Comparison of ENCODE assay signal across 9 cellular contexts in genomic region chr21:32531561-32531960, GRCh38. TPM values are rescaled to one million over a fixed set of nuclear protein-coding genes. Genes with fewer than 3 reads are reported as not detected.
DNase-seq lines count a peak whose midpoint lies in the region; FAIRE-seq and TF ChIP-seq lines count a peak whose summit lies in the region.
"Not testable (repeated sequence)": the region's sequence is repeated elsewhere in the genome, so short reads cannot be mapped to it uniquely, and the experiment has no call there.
"Had no signal": no experiment of that assay in that cellular context is flagged by ENCODE, and none has a peak within 500 bp of the region (broad histone marks: within the 10 kb centered on the region; RNA-seq: fewer than 3 reads in every experiment).

No MANE protein-coding gene starts in this region.

- BruUV-seq in mammary epithelial cell (replicated peaks; lab: Mats Ljungman, UMichigan); endothelial cell of umbilical vein (replicated peaks; lab: Mats Ljungman, UMichigan): not testable (repeated sequence)

- H3K4me2 ChIP-seq in mammary epithelial cell (ENCODE audit: insufficient read depth, low read depth, low read length); endothelial cell of umbilical vein (ENCODE audit: insufficient read depth, low read length): not testable (repeated sequence)

- not testable (repeated sequence) for H3K27ac ChIP-seq in HEK293 (ENCODE audit: extremely low read depth, low read depth, low read length); mammary epithelial cell (ENCODE audit: insufficient read depth, low read depth, low read length); endothelial cell of umbilical vein (ENCODE audit: insufficient read depth, low read depth, low read length); spleen
- H3K27ac ChIP-seq in SK-N-MC = peak overlapping the region; percentile 89

- in situ Hi-C loops in mammary epithelial cell (cut with MboI; ENCODE audit: low sequenced_read_pairs in 2 of 2) = not testable (repeated sequence)

- H3K9ac ChIP-seq in SK-N-MC (ENCODE audit: insufficient read length); mammary epithelial cell (ENCODE audit: insufficient read depth, low read length); endothelial cell of umbilical vein (replicated peaks; ENCODE audit: extremely low read depth, insufficient read depth, low read length): not testable (repeated sequence)

- not testable (repeated sequence) for H4K20me1 ChIP-seq in mammary epithelial cell (ENCODE audit: insufficient read depth, low read length); endothelial cell of umbilical vein (replicated peaks; ENCODE audit: control insufficient read depth, extremely low read depth, insufficient read depth, low read length)

- intact Hi-C loops in mammary epithelial cell (cut with micrococcal nuclease); endothelial cell of umbilical vein (cut with micrococcal nuclease); spleen (cut with DNase I; ENCODE audit: low total_unique reads): not testable (repeated sequence)

- DNase-seq in SK-N-MC (ENCODE audit: low read depth, low spot score); mammary epithelial cell; endothelial cell of umbilical vein (ENCODE audit: low read depth, low spot score): not testable (repeated sequence)
- DNase-seq in mesenteric fat pad (ENCODE audit: low spot score) (peak; percentile 30), spleen (peak; percentile 8)

- CTCF ChIA-PET in HEK293 (lab: Yijun Ruan, JAX); mammary epithelial cell (lab: Charles Lee; ENCODE audit: low non-redundant PET): not testable (repeated sequence)
- CTCF ChIA-PET in endothelial cell of umbilical vein (lab: Charles Lee) = interaction anchor here (0.7 to 2.0 kb wide), 4 partner anchors 13 to 170 kb away, joined by 3 to 4 read pairs (median 4); no protein-coding TSS in a partner anchor

- not testable (repeated sequence) for H3K36me3 ChIP-seq in HEK293 (ENCODE audit: control insufficient read depth in 2 of 2, insufficient read depth in 1 of 2, low read length in 2 of 2); SK-N-MC (ENCODE audit: insufficient read depth, low read length); mammary epithelial cell (ENCODE audit: insufficient read depth, low read length); endothelial cell of umbilical vein (ENCODE audit: control insufficient read depth in 2 of 2, extremely low read depth in 1 of 2, insufficient read depth in 2 of 2, low read length in 2 of 2); spleen

- peak overlapping the region; percentile 25 for H2AFZ ChIP-seq in mammary epithelial cell (ENCODE audit: low read depth, low read length)
- not testable (repeated sequence) for H2AFZ ChIP-seq in endothelial cell of umbilical vein (ENCODE audit: low read depth, low read length)

- not testable (repeated sequence) for H3K79me2 ChIP-seq in mammary epithelial cell (ENCODE audit: insufficient read depth, low read length); endothelial cell of umbilical vein (ENCODE audit: control insufficient read depth, insufficient read depth, low read length)

- H3K4me1 ChIP-seq in HEK293 (ENCODE audit: control insufficient read depth, insufficient read depth, low read length); mammary epithelial cell (ENCODE audit: insufficient read depth, low read length); endothelial cell of umbilical vein (ENCODE audit: control insufficient read depth, extremely low read depth, insufficient read depth, low read length); spleen: not testable (repeated sequence)

- POLR2A ChIA-PET in HEK293 (lab: Yijun Ruan, JAX) = interaction anchor here (0.5 kb wide), 1 partner anchor 16 kb away, joined by 5 read pairs; no protein-coding TSS in a partner anchor
- POLR2A ChIA-PET in endothelial cell of umbilical vein (lab: Charles Lee) = not testable (repeated sequence)

- H3K9me1 ChIP-seq in endothelial cell of umbilical vein (replicated peaks; ENCODE audit: control insufficient read depth, extremely low read depth, insufficient read depth, low read length) = not testable (repeated sequence)

- dilution Hi-C loops in mammary epithelial cell (cut with HindIII; ENCODE audit: low sequenced_read_pairs); endothelial cell of umbilical vein (cut with MboI; ENCODE audit: extremely low pct_ligation_motif_present, low sequenced_read_pairs): not testable (repeated sequence)

- not testable (repeated sequence) for TF ChIP-seq POLR2A in endothelial cell of umbilical vein (IDR thresholded peaks at IDR 0.05; ENCODE audit: low read depth, low read length); spleen (IDR thresholded peaks at IDR 0.05)

- H3K27me3 ChIP-seq in mammary epithelial cell (ENCODE audit: insufficient read depth, low read length); endothelial cell of umbilical vein (ENCODE audit: control insufficient read depth in 2 of 2, insufficient read depth in 2 of 2, low read length in 2 of 2); spleen (replicated peaks in 1 of 7): not testable (repeated sequence)

- FAIRE-seq in endothelial cell of umbilical vein (lab: Jason Lieb, UNC) = peak; percentile 38

- not testable (repeated sequence) for H3K9me3 ChIP-seq in HEK293 (ENCODE audit: control insufficient read depth, insufficient read depth, low read depth, low read length); SK-N-MC (ENCODE audit: low read depth, low read length); mammary epithelial cell (replicated peaks; ENCODE audit: insufficient read depth, low read length); endothelial cell of umbilical vein (replicated peaks; ENCODE audit: control insufficient read depth, insufficient read depth, low read length); spleen

- not testable (repeated sequence) for H3K4me3 ChIP-seq in HEK293 (ENCODE audit: low read depth, low read length); SK-N-MC; mammary epithelial cell (replicated peaks in 1 of 3; ENCODE audit: insufficient read depth in 1 of 3, low read depth in 2 of 3, low read length in 3 of 3); endothelial cell of umbilical vein (replicated peaks in 1 of 3; ENCODE audit: insufficient read depth in 1 of 3, low read depth in 1 of 3, low read length in 3 of 3); spleen

- 51% methylated on average over 3 of the region's 3 CpGs for WGBS in mammary epithelial cell (ENCODE audit: low coverage, missing lambda C conversion rate)
- WGBS in spleen, 5 donors = 78 to 96% (median 93%) methylated on average over 3 of the region's 3 CpGs

- TF ChIP-seq CTCF in HEK293 (tag by site-specific recombination; IDR thresholded peaks at IDR 0.05); mammary epithelial cell (conservative IDR thresholded peaks at IDR 0.05 in 1 of 2, IDR thresholded peaks at IDR 0.05 in 1 of 2; ENCODE audit: extremely low read depth in 1 of 2, insufficient read depth in 1 of 2, low read depth in 1 of 2, low read length in 2 of 2); endothelial cell of umbilical vein (IDR thresholded peaks at IDR 0.05; ENCODE audit: extremely low read depth in 1 of 2, insufficient read depth in 1 of 2, low read depth in 1 of 2, low read length in 2 of 2); spleen (IDR thresholded peaks at IDR 0.05 in 8 of 11, conservative IDR thresholded peaks at IDR 0.05 in 3 of 11): not testable (repeated sequence)

TF ChIP-seq in HEK293, 187 proteins besides CTCF, POLR2A, EP300 and RAD21:
- TF ChIP-seq ZNF366 (tag by site-specific recombination; conservative IDR thresholded peaks at IDR 0.05) = 0 out of 2 replicates have a peak, but pooled peaks have one; percentile 16

RNA-seq across cellular contexts. Expression of gene TCP10L, which starts 53.8 kb away (rescaled TPM):
- total RNA-seq in mammary epithelial cell (under 1 TPM in 1 of 2 donors, not detected in 1; under 0.01 TPM), endothelial cell of umbilical vein (not detected in 2 replicates), mesenteric fat pad (0.13 TPM), spleen (1 to 10 TPM in 2 of 7 donors, under 1 TPM in 3, not detected in 2; 0.42 to 1.6 (median 0.70) TPM)
- polyA plus RNA-seq in mammary epithelial cell (0.11 TPM), endothelial cell of umbilical vein (0.06 and 0.07 TPM in 2 replicates), spleen (1 to 10 TPM in 1 of 3 donors, under 1 TPM in 2; 0.49 to 1.1 (median 0.58) TPM)
- polyA minus RNA-seq in mammary epithelial cell (not detected), endothelial cell of umbilical vein (0.23 and 0.29 TPM in 2 replicates)
- polyA plus RNA-seq in endothelial cell of umbilical vein (2011; cell fraction: cytosol; rRNA removed) = 0.21 and 0.22 TPM in 2 replicates
- 0.34 and 0.49 TPM in 2 replicates for polyA plus RNA-seq in endothelial cell of umbilical vein (2011; cell fraction: nucleus; rRNA removed)
- polyA plus RNA-seq in endothelial cell of umbilical vein (2012) = 0.52 and 0.54 TPM in 2 replicates
- polyA minus RNA-seq in endothelial cell of umbilical vein (2011; cell fraction: cytosol; rRNA and poly(A)+ RNA removed) = 1.3 TPM
- polyA minus RNA-seq in endothelial cell of umbilical vein (2011; cell fraction: nucleus; rRNA and poly(A)+ RNA removed) = not detected in 2 replicates
- total RNA-seq: Calu3, G401 had no signal
- polyA plus RNA-seq: BJ had no signal
